8 cellular contexts compared by ENCODE assay signal in the genomic region with DNA sequence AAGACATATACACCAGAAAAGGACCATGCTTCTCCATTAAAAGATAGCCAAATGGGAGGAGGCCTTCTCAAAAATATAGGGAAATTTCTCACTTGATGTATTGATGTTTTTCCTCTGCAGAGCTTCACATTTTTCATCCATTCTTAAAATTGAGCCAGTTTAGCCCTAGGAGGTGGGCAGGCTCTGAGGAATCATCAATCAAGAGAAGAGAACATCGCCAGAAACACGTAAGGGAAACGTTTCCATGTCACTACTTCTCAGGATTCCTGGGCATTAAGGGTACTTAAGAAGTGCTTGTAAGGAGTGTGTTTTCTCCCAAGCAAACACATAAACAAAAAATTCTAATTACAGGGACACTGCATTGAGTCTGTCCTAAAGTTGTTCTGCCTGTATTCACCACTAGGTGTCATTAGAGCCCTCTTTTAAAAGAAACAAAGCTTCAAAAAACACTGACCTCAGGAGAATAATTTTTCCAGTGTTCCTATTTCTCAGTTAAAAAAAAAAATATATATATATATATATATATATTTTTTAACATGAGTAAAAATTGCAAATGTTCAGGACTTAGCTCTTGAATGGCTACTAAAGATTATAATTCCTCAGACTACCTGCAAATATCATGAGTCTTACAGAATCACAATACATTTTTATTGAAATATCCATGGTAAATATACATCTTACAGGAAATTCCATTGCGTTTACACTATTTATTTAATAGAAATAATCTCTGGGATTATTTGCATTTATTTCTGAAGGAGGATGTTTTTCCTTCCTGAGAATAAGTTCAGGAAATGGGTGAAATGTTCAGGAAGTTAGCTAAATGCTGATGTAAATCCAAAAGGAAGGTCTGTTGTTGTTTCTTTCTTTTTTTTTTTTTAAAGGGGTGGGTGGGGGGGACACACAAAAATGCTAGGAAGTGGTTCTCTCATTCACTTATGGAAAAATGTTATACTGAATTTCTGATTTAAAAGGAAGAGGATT. TPM values are rescaled to one million over a fixed set of nuclear protein-coding genes. Genes with fewer than 3 reads are reported as not detected.
DNase-seq lines count a peak whose midpoint lies in the region; ATAC-seq and TF ChIP-seq lines count a peak whose summit lies in the region.

No MANE protein-coding gene starts in this region.

- H3K27me3 ChIP-seq in left lung, result no peaks in the 10 kb centered on the region
- H3K27me3 ChIP-seq in uterus, result no peaks in the 10 kb centered on the region

- TF ChIP-seq POLR2A in uterus (IDR thresholded peaks at IDR 0.05), result no peak

- intact Hi-C loops in left lung (cut with DNase I) (loop anchor here in 1 of 2 donors (5.0 kb wide), 1 partner anchor 353 kb away; no protein-coding TSS in a partner anchor), uterus (cut with DNase I; ENCODE audit: low total_unique reads) (no loop called here), posterior cingulate gyrus (cut with DNase I) (loop anchor here (1.0 kb wide), 1 partner anchor 351 kb away; no protein-coding TSS in a partner anchor)

- no peaks in the 10 kb centered on the region for H3K36me3 ChIP-seq in left lung
- H3K36me3 ChIP-seq in uterus, result no peaks in the 10 kb centered on the region

- ATAC-seq in HG02981 (IDR thresholded peaks at IDR 0.05; ENCODE audit: unreplicated experiment) (peak; percentile 72), left lung (peak; percentile 81)

- DNase-seq in NOMO-1 treated with DMSO at 0.1 percent for 48 hours (lab: John Stamatoyannopoulos, UW; ENCODE audit: unreplicated experiment) (peak; percentile 47), NOMO-1 treated with dmso at 0.1 percent for 144 hours (lab: John Stamatoyannopoulos, UW; ENCODE audit: unreplicated experiment) (no peak), NCI-H345 treated with DMSO at 0.1 percent for 48 hours (lab: John Stamatoyannopoulos, UW; ENCODE audit: unreplicated experiment) (peak; percentile 51), astrocyte of the spinal cord (ENCODE audit: low read depth, low spot score) (peak; percentile 59), left lung (no peak), uterus (no peak), posterior cingulate gyrus (no peak)

- H3K4me3 ChIP-seq in astrocyte of the spinal cord (ENCODE audit: low read depth, low read length), result no peak overlapping the region
- no peak overlapping the region for H3K4me3 ChIP-seq in left lung
- no peak overlapping the region for H3K4me3 ChIP-seq in uterus

- H3K9me3 ChIP-seq in left lung, result no peaks in the 10 kb centered on the region
- no peaks in the 10 kb centered on the region for H3K9me3 ChIP-seq in uterus

- TF ChIP-seq CTCF in astrocyte of the spinal cord (IDR thresholded peaks at IDR 0.05; ENCODE audit: low read depth, low read length) (peak; percentile 61), left lung (IDR thresholded peaks at IDR 0.05) (peak; percentile 64 to 72), uterus (IDR thresholded peaks at IDR 0.05) (peak; percentile 63 to 85 (median 76))

- H3K27ac ChIP-seq in left lung (peak overlapping the region in 1 of 2 donors; percentile 66), uterus (peak overlapping the region; percentile 79 to 81)

- H3K4me1 ChIP-seq in left lung (peaks cover 23 to 40% of the 10 kb centered on the region in 2 donors), uterus (peaks cover 20% of the 10 kb centered on the region in 2 donors)

- in situ Hi-C loops in astrocyte of the spinal cord (cut with HindIII; ENCODE audit: low sequenced_read_pairs), result no loop called here

RNA-seq across cellular contexts. Expression of a gene that starts 16.0 kb away (rescaled TPM):
- total RNA-seq in left lung, result 10 to 100 TPM; 23.5 to 25.1 TPM
- total RNA-seq in uterus, result 10 to 100 TPM; 47.4 to 77.6 (median 49.4) TPM

Comparison
In these comparisons a context has a peak if more than half of its experiments do, and no peak if none do; other contexts are left out.
1. DNase-seq: peak in NOMO-1 treated with DMSO at 0.1 percent for 48 hours (single experiment), NCI-H345 treated with DMSO at 0.1 percent for 48 hours (single experiment) and astrocyte of the spinal cord (single experiment); none in NOMO-1 treated with dmso at 0.1 percent for 144 hours (single experiment), left lung (0 of 2), uterus (0 of 2) and posterior cingulate gyrus (0 of 10).
2. Peak in every context shown above with its lines, with median percentiles within 50 percentile points of each other: CTCF ChIP-seq.